11 cellular contexts compared by ENCODE assay signal in the genomic region with DNA sequence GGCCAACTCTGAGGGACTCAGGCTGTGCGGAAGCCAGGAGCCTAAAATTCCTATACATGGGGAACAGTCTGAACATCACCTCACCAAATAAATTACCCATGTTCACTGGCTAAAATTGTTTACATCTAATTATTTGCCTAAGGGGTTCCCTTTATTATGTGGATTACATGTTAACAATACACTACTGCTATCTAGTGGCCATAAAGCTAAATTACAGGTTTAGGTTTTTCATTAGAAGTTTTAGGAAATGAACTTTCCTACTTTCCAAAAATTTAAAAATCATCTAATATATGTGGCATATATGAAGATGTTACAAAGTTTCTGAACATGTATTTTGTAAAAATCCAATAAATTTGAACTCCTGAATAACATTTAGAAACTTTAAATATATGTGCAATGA. TPM values are rescaled to one million over a fixed set of nuclear protein-coding genes. Genes with fewer than 3 reads are reported as not detected.
A peak's percentile ranks its signal among the peaks of the same experiment; 100 is the strongest.
DNase-seq lines count a peak whose midpoint lies in the region; ATAC-seq and TF ChIP-seq lines count a peak whose summit lies in the region.
"Had no signal": no experiment of that assay in that cellular context is flagged by ENCODE, and none has a peak within 500 bp of the region (broad histone marks: within the 10 kb centered on the region; RNA-seq: fewer than 3 reads in every experiment).

No MANE protein-coding gene starts in this region.

- no peak overlapping the region for H2BK15ac ChIP-seq in neuronal stem cell (ENCODE audit: low read length)

- H4K8ac ChIP-seq in neuronal stem cell (ENCODE audit: low read depth, low read length): no peak overlapping the region

- H2AFZ ChIP-seq in OCI-LY1 (ENCODE audit: low read length) (no peak overlapping the region), neuronal stem cell (ENCODE audit: low read length) (no peak overlapping the region)

- H3K4ac ChIP-seq in neuronal stem cell (ENCODE audit: low read length): no peak overlapping the region

- no peak overlapping the region for H3K9ac ChIP-seq in OCI-LY1 (ENCODE audit: low read length)
- no peak overlapping the region for H3K9ac ChIP-seq in neuronal stem cell (ENCODE audit: low read depth, low read length, poor library complexity)

- peak; percentile 1; the same call in 1 of the 2 replicates for TF ChIP-seq CTCF in AG09319 (IDR thresholded peaks at IDR 0.05; ENCODE audit: low read depth, low read length)
- peak; percentile 34 for TF ChIP-seq CTCF in GM12865 (IDR thresholded peaks at IDR 0.05; ENCODE audit: insufficient read depth, low read depth, low read length, missing control alignments)
- peak; percentile 64 for TF ChIP-seq CTCF in OCI-LY1 (IDR thresholded peaks at IDR 0.05; ENCODE audit: low read length)
- TF ChIP-seq CTCF in fibroblast of mammary gland (conservative IDR thresholded peaks at IDR 0.05; ENCODE audit: control insufficient read depth, insufficient read depth, low read depth, low read length): peak; percentile 46

- H3K36me3 ChIP-seq in OCI-LY1 (ENCODE audit: insufficient read depth, low read length) (no peaks in the 10 kb centered on the region), neuronal stem cell (replicated peaks in 1 of 2; ENCODE audit: control insufficient read depth in 2 of 2, insufficient read depth in 2 of 2, low read length in 2 of 2) (no peaks in the 10 kb centered on the region)

- H3K36me3 Mint-ChIP-seq in activated T-helper 17 cell treated with anti-CD3 and anti-CD28 coated beads, Interleukin-2, amount 50 U/mL, for 72 hours (ENCODE audit: low read depth): no peaks in the 10 kb centered on the region

- no peaks in the 10 kb centered on the region for H3K27me3 ChIP-seq in OCI-LY1 (ENCODE audit: insufficient read depth, low read length)
- peaks cover 0 to 6% (median 2%) of the 10 kb centered on the region in 3 experiments for H3K27me3 ChIP-seq in neuronal stem cell (ENCODE audit: control insufficient read depth in 3 of 3, insufficient read depth in 3 of 3, low read depth in 1 of 3, low read length in 3 of 3)
- H3K27me3 ChIP-seq: stomach had no signal

- no peaks in the 10 kb centered on the region for H3K79me2 ChIP-seq in OCI-LY1 (ENCODE audit: insufficient read depth, low read length)

- no peak overlapping the region for H3K4me3 ChIP-seq in GM12865 (ENCODE audit: low read depth, low read length)
- no peak overlapping the region for H3K4me3 ChIP-seq in OCI-LY1 (ENCODE audit: low read depth, low read length, poor library complexity, severe bottlenecking)
- no peak overlapping the region for H3K4me3 ChIP-seq in fibroblast of mammary gland (ENCODE audit: control insufficient read depth, low read depth, low read length)
- H3K4me3 ChIP-seq in neuronal stem cell (ENCODE audit: low read length in 2 of 2): no peak overlapping the region
- H3K4me3 ChIP-seq: stomach had no signal

- no peak overlapping the region for H4K91ac ChIP-seq in neuronal stem cell (ENCODE audit: low read depth, low read length, poor library complexity)

- no peaks in the 10 kb centered on the region for H4K20me1 ChIP-seq in OCI-LY1 (ENCODE audit: insufficient read depth, low read length)

- H3K4me2 ChIP-seq in OCI-LY1 (ENCODE audit: low read length) (no peak overlapping the region), neuronal stem cell (ENCODE audit: insufficient read depth, low read length, poor library complexity, severe bottlenecking) (no peak overlapping the region)

- no peak overlapping the region for H2BK5ac ChIP-seq in neuronal stem cell (ENCODE audit: low read length)

- DNase-seq in AG09319 (ENCODE audit: extremely low read depth, low read depth) (no peak), GM12865 (ENCODE audit: low read depth) (peak; percentile 17), fibroblast of mammary gland (ENCODE audit: low read depth) (peak; percentile 18), neuronal stem cell (ENCODE audit: low spot score) (no peak), 8988T (no peak)
- DNase-seq: activated T-cell treated with anti-CD3 and anti-CD28 coated beads, Interleukin-2, amount 50 U/mL, for 4 hours; DMS79 treated with DMSO at 0.1 percent for 48 hours; stomach had no signal

- H3K27ac Mint-ChIP-seq in activated T-helper 17 cell treated with anti-CD3 and anti-CD28 coated beads, Interleukin-2, amount 50 U/mL, for 72 hours: no peak overlapping the region

- H3K9me3 Mint-ChIP-seq in activated T-helper 17 cell treated with anti-CD3 and anti-CD28 coated beads, Interleukin-2, amount 50 U/mL, for 72 hours: peaks cover 3% of the 10 kb centered on the region

- H2AK5ac ChIP-seq in neuronal stem cell (ENCODE audit: low read depth, low read length): no peak overlapping the region

- no peak overlapping the region for H3K18ac ChIP-seq in neuronal stem cell (ENCODE audit: low read length)

- whole genome bisulfite sequencing in neuronal stem cell (ENCODE audit: extremely low coverage in 2 of 2, insufficient read length in 2 of 2, insufficient replicate concordance in 1 of 2), 2 donors: no CpG with 5 or more reads among the region's 1 CpG

- peaks cover 2% of the 10 kb centered on the region for H3K79me1 ChIP-seq in neuronal stem cell (ENCODE audit: low read depth, low read length)

- H3K23ac ChIP-seq in neuronal stem cell (ENCODE audit: low read depth, low read length, poor library complexity): no peak overlapping the region

- no peak overlapping the region for H2BK120ac ChIP-seq in neuronal stem cell (ENCODE audit: low read depth, low read length)

- peaks cover 21% of the 10 kb centered on the region for H3K27me3 Mint-ChIP-seq in activated T-helper 17 cell treated with anti-CD3 and anti-CD28 coated beads, Interleukin-2, amount 50 U/mL, for 72 hours

- no peak overlapping the region for H3K14ac ChIP-seq in neuronal stem cell (ENCODE audit: low read length)

- no peaks in the 10 kb centered on the region for H3F3A ChIP-seq in OCI-LY1 (ENCODE audit: insufficient read depth, low read length)

- H3K4me1 ChIP-seq in OCI-LY1 (ENCODE audit: insufficient read depth, low read length, severe bottlenecking) (no peaks in the 10 kb centered on the region), neuronal stem cell (ENCODE audit: control insufficient read depth in 2 of 2, insufficient read depth in 1 of 2, low read depth in 1 of 2, low read length in 2 of 2) (no peaks in the 10 kb centered on the region)
- H3K4me1 ChIP-seq: stomach had no signal

- no peak overlapping the region for H3K4me3 Mint-ChIP-seq in activated T-helper 17 cell treated with anti-CD3 and anti-CD28 coated beads, Interleukin-2, amount 50 U/mL, for 72 hours
- H3K4me3 Mint-ChIP-seq: activated T-cell treated with anti-CD3 and anti-CD28 coated beads, Interleukin-2, amount 50 U/mL, for 4 hours had no signal

- H3K27ac ChIP-seq in OCI-LY1 (ENCODE audit: low read depth, low read length, poor library complexity, severe bottlenecking): no peak overlapping the region
- no peak overlapping the region for H3K27ac ChIP-seq in neuronal stem cell (replicated peaks; ENCODE audit: low read length)
- H3K27ac ChIP-seq: stomach had no signal

- ATAC-seq in activated T-helper 17 cell treated with anti-CD3 and anti-CD28 coated beads, Interleukin-2, amount 50 U/mL, for 72 hours (replicated peaks): no peak
- ATAC-seq in HG02938 (IDR thresholded peaks at IDR 0.05; ENCODE audit: unreplicated experiment): no peak
- ATAC-seq: activated T-cell treated with anti-CD3 and anti-CD28 coated beads, Interleukin-2, amount 50 U/mL, for 4 hours had no signal

- H2BK12ac ChIP-seq in neuronal stem cell (ENCODE audit: low read length): no peak overlapping the region

- H3K4me1 Mint-ChIP-seq in activated T-helper 17 cell treated with anti-CD3 and anti-CD28 coated beads, Interleukin-2, amount 50 U/mL, for 72 hours: no peaks in the 10 kb centered on the region

- H3K9me2 ChIP-seq in OCI-LY1 (ENCODE audit: low read depth, low read length): no peaks in the 10 kb centered on the region

- H3K9me3 ChIP-seq in OCI-LY1 (ENCODE audit: low read length): no peaks in the 10 kb centered on the region
- peaks cover 0 to 2% of the 10 kb centered on the region in 2 donors for H3K9me3 ChIP-seq in neuronal stem cell (replicated peaks in 1 of 2; ENCODE audit: control insufficient read depth in 2 of 2, insufficient read depth in 1 of 2, low read depth in 1 of 2, low read length in 2 of 2)

RNA-seq across cellular contexts. Expression of a gene that starts 40.3 kb away (rescaled TPM):
- total RNA-seq in activated T-helper 17 cell treated with anti-CD3 and anti-CD28 coated beads, Interleukin-2, amount 50 U/mL, for 72 hours: under 1 TPM in 1 of 2 donors, not detected in 1; 0.02 TPM
- 0.39 TPM for polyA plus RNA-seq in neuronal stem cell (2013, experiment 1 of 2)
- 0.51 TPM for polyA plus RNA-seq in neuronal stem cell (2013, experiment 2 of 2)

Comparison
In these comparisons a context has a peak if more than half of its experiments do, and no peak if none do; other contexts are left out.
1. DNase-seq: peak in GM12865 (single experiment) and fibroblast of mammary gland (single experiment); none in AG09319 (single experiment), neuronal stem cell (single experiment) and 8988T (single experiment).
2. CTCF ChIP-seq: peak in every context shown above with its lines; median percentile 64 in OCI-LY1; 46 in fibroblast of mammary gland; 34 in GM12865; 1 in AG09319.